Comparison of ENCODE assay signal across 8 cellular contexts in genomic region chr1:248872752-248873408, GRCh38. TPM values are rescaled to one million over a fixed set of nuclear protein-coding genes. Genes with fewer than 3 reads are reported as not detected.
A peak's percentile ranks its signal among the peaks of the same experiment; 100 is the strongest.
DNase-seq lines count a peak whose midpoint lies in the region; ATAC-seq and TF ChIP-seq lines count a peak whose summit lies in the region.

No MANE protein-coding gene starts in this region.

- H3F3A ChIP-seq in Loucy (ENCODE audit: low read depth) = peaks cover 17% of the 10 kb centered on the region

- intact Hi-C loops in body of pancreas (cut with DNase I) = no loop called here
- intact Hi-C loops in gastrocnemius medialis (cut with DNase I; ENCODE audit: low total_unique reads) = loop anchor here (1.0 kb wide), 1 partner anchor 47 kb away; no protein-coding TSS in a partner anchor

- peak overlapping the region; percentile 89 for H3K4me2 ChIP-seq in Loucy (ENCODE audit: low read depth, low read length, poor library complexity, severe bottlenecking)

- peak overlapping the region; percentile 86 for H3K9ac ChIP-seq in Loucy (ENCODE audit: low read depth, low read length, poor library complexity, severe bottlenecking)

- DNase-seq in GM12865 (ENCODE audit: low read depth) (peak; percentile 79), HEK293T (ENCODE audit: extremely low spot score) (peak; percentile 39), body of pancreas (peak; percentile 55 to 73 (median 66)), gastrocnemius medialis (peak; percentile 25 to 59), activated gamma-delta T cell (lab: John Stamatoyannopoulos, UW) (no peak)

- CTCF ChIA-PET in HEK293T (lab: Yijun Ruan, JAX) = no interaction called here

- H3K4me1 ChIP-seq in Loucy (ENCODE audit: insufficient read depth, low read length, poor library complexity, severe bottlenecking) (peaks cover 6% of the 10 kb centered on the region), body of pancreas (peaks cover 11% of the 10 kb centered on the region), gastrocnemius medialis (no peaks in the 10 kb centered on the region)

- H3K79me2 ChIP-seq in Loucy (ENCODE audit: insufficient read depth, low read length) = no peaks in the 10 kb centered on the region

- peak overlapping the region; percentile 92 to 97 (median 94) for H3K27ac ChIP-seq in body of pancreas
- H3K27ac ChIP-seq in gastrocnemius medialis = peak overlapping the region; percentile 90 to 98 (median 93)

- TF ChIP-seq POLR2A in body of pancreas (IDR thresholded peaks at IDR 0.05) (no peak), gastrocnemius medialis (IDR thresholded peaks at IDR 0.05) (peak in 1 of 2 donors; percentile 37)

- H3K27me3 ChIP-seq in Loucy (ENCODE audit: insufficient read depth, low read length, poor library complexity, severe bottlenecking) (no peaks in the 10 kb centered on the region), body of pancreas (no peaks in the 10 kb centered on the region), gastrocnemius medialis (no peaks in the 10 kb centered on the region)

- H4K20me1 ChIP-seq in Loucy (ENCODE audit: insufficient read depth, low read length, poor library complexity, severe bottlenecking) = no peaks in the 10 kb centered on the region

- no peaks in the 10 kb centered on the region for H3K9me2 ChIP-seq in Loucy (replicated peaks; ENCODE audit: low read depth, low read length)

- TF ChIP-seq CTCF in GM12865 (IDR thresholded peaks at IDR 0.05; ENCODE audit: insufficient read depth, low read depth, low read length, missing control alignments) = no peak
- TF ChIP-seq CTCF in Loucy (conservative IDR thresholded peaks at IDR 0.05; ENCODE audit: low read length) = no peak
- TF ChIP-seq CTCF in body of pancreas (IDR thresholded peaks at IDR 0.05) = peak in 1 of 7 experiments; percentile 3
- TF ChIP-seq CTCF in gastrocnemius medialis (IDR thresholded peaks at IDR 0.05 in 4 of 5, conservative IDR thresholded peaks at IDR 0.05 in 1 of 5) = no peak

- 3% methylated on average over 22 to 31 of the region's 31 CpGs for WGBS in body of pancreas, 2 donors

- H3K36me3 ChIP-seq in Loucy (ENCODE audit: insufficient read depth, low read length) = no peaks in the 10 kb centered on the region
- no peaks in the 10 kb centered on the region for H3K36me3 ChIP-seq in body of pancreas (replicated peaks in 1 of 2; ENCODE audit: insufficient read depth in 1 of 2, low read depth in 2 of 2)
- H3K36me3 ChIP-seq in gastrocnemius medialis = no peaks in the 10 kb centered on the region

- H3K4me3 ChIP-seq in GM12865 (ENCODE audit: low read depth, low read length) = peak overlapping the region; percentile 94
- peak overlapping the region; percentile 90 for H3K4me3 ChIP-seq in Loucy (ENCODE audit: low read length, poor library complexity, severe bottlenecking)
- peak overlapping the region; percentile 23 to 25 for H3K4me3 ChIP-seq in body of pancreas
- H3K4me3 ChIP-seq in iPS-11a (ENCODE audit: low read depth, low read length) = peak overlapping the region; percentile 65
- peak overlapping the region; percentile 72 to 83 (median 74) for H3K4me3 ChIP-seq in gastrocnemius medialis

- H3K9me3 ChIP-seq in Loucy (ENCODE audit: insufficient read depth, low read depth, low read length) = no peaks in the 10 kb centered on the region
- no peaks in the 10 kb centered on the region for H3K9me3 ChIP-seq in body of pancreas
- H3K9me3 ChIP-seq in gastrocnemius medialis = no peaks in the 10 kb centered on the region

- POLR2A ChIA-PET in HEK293T (lab: Yijun Ruan, JAX) = interaction anchor here (1.1 to 2.1 kb wide), 3 partner anchors 13 to 33 kb away, joined by 6 to 9 read pairs (median 6); partner anchors contain the start of genes PGBD2 and ZNF692

- H2AFZ ChIP-seq in Loucy (ENCODE audit: low read length) = peak overlapping the region; percentile 94

- ATAC-seq in SK-N-SH treated with all-trans-retinoic acid at 6 μM for 48 hours = peak; percentile 80
- ATAC-seq in body of pancreas = peak; percentile 54
- ATAC-seq in gastrocnemius medialis = peak; percentile 59 to 68

- in situ Hi-C loops in gastrocnemius medialis (cut with MboI; ENCODE audit: low sequenced_read_pairs in 4 of 4) = no loop called here

TF ChIP-seq in HEK293T, 16 proteins besides CTCF, POLR2A, EP300 and RAD21:
- TF ChIP-seq FOXK2 (IDR thresholded peaks at IDR 0.05) = no peak
- TF ChIP-seq PKNOX1 (IDR thresholded peaks at IDR 0.05) = no peak
- peak; percentile 72; the same call in 1 of the 2 replicates for TF ChIP-seq L3MBTL2 (conservative IDR thresholded peaks at IDR 0.05)

TF ChIP-seq in SK-N-SH treated with all-trans-retinoic acid at 6 μM for 48 hours, 23 proteins besides CTCF, POLR2A, EP300 and RAD21 (continues in another document):
- TF ChIP-seq PATZ1 (CRISPR knock-in tag; IDR thresholded peaks at IDR 0.05; ENCODE audit: borderline replicate concordance) (no peak), TSHZ2 (CRISPR knock-in tag; IDR thresholded peaks at IDR 0.05) (no peak), POU6F1 (CRISPR knock-in tag; IDR thresholded peaks at IDR 0.05; ENCODE audit: borderline replicate concordance, low read depth) (no peak), ESRRG (CRISPR knock-in tag; IDR thresholded peaks at IDR 0.05) (no peak), ISL1 (CRISPR knock-in tag; IDR thresholded peaks at IDR 0.05) (no peak), CSRNP3 (CRISPR knock-in tag; IDR thresholded peaks at IDR 0.05) (no peak), ARNTL (CRISPR knock-in tag; IDR thresholded peaks at IDR 0.05; ENCODE audit: borderline replicate concordance, low read depth) (no peak)

RNA-seq across cellular contexts. Expression of gene ZNF692, which starts 14.0 kb away (rescaled TPM):
- total RNA-seq in body of pancreas (100 to 1,000 TPM in 1 of 2 donors, 10 to 100 TPM in 1; 35.8 to 128 TPM), gastrocnemius medialis (10 to 100 TPM in 3 of 4 donors, 1 to 10 TPM in 1; 8.0 to 38.0 (median 13.9) TPM)

RNA-seq across cellular contexts. Expression of gene PGBD2, which starts 33.2 kb away (rescaled TPM):
- total RNA-seq in body of pancreas (1 to 10 TPM; 6.3 to 7.5 TPM), gastrocnemius medialis (1 to 10 TPM in 3 of 4 donors, under 1 TPM in 1; 0.22 to 2.8 (median 2.0) TPM)

RNA-seq across cellular contexts. Expression of gene ZNF672, which starts 34.9 kb away (rescaled TPM):
- total RNA-seq in body of pancreas (10 to 100 TPM; 18.8 to 27.2 TPM), gastrocnemius medialis (10 to 100 TPM; 41.9 to 81.0 (median 59.0) TPM)

RNA-seq across cellular contexts. Expression of gene SH3BP5L, which starts 47.2 kb away (rescaled TPM):
- total RNA-seq in body of pancreas (10 to 100 TPM; 13.7 to 14.8 TPM), gastrocnemius medialis (10 to 100 TPM; 15.7 to 26.4 (median 22.8) TPM)

Comparison
In these comparisons a context has a peak if more than half of its experiments do, and no peak if none do; other contexts are left out.
1. H3K4me3 ChIP-seq: peak in every context shown above with its lines; median percentile 94 in GM12865; 90 in Loucy; 74 in gastrocnemius medialis; 65 in iPS-11a; 24 in body of pancreas.